In genomic region chr13:86601351-86601750, GRCh38 we compare ENCODE assay signal across 24 cellular contexts.
DNase-seq lines count a peak whose midpoint lies in the region; ATAC-seq and TF ChIP-seq lines count a peak whose summit lies in the region.
"Had no signal": no experiment of that assay in that cellular context is flagged by ENCODE, and none has a peak within 500 bp of the region (broad histone marks: within the 10 kb centered on the region; RNA-seq: fewer than 3 reads in every experiment).

No MANE protein-coding gene starts in this region.

- POLR2A ChIA-PET in MCF 10A (lab: Yijun Ruan, JAX) (no interaction called here), Panc1 (lab: Charles Lee) (no interaction called here)

- no peak for ATAC-seq in Panc1
- ATAC-seq in foreskin keratinocyte, result no peak
- ATAC-seq in HG03439 (IDR thresholded peaks at IDR 0.05; ENCODE audit: unreplicated experiment), result no peak
- ATAC-seq: activated CD8-positive, alpha-beta memory T cell treated with anti-CD3 and anti-CD28 coated beads, Interleukin-2, amount 10 ng/mL, durations not matched to agents 7 days and 5 days; GM12878; stimulated activated naive CD8-positive, alpha-beta T cell treated with anti-CD3 and anti-CD28 coated beads, Interleukin-15, amount 100 ng/mL, for 72 hours; T-cell had no signal

- no peak for TF ChIP-seq POLR2A in breast epithelium (IDR thresholded peaks at IDR 0.05)

- in situ Hi-C loops in Panc1 (cut with HindIII; ENCODE audit: low pct_unique_long_range_greater_than_20kb, low sequenced_read_pairs), result no loop called here

- no peaks in the 10 kb centered on the region for H3K9me3 Mint-ChIP-seq in MCF 10A (ENCODE audit: unreplicated experiment)

- H3K4me3 ChIP-seq in breast epithelium (no peak overlapping the region), Panc1 (ENCODE audit: low read depth in 2 of 2, low read length in 2 of 2) (no peak overlapping the region), epithelial cell of esophagus (ENCODE audit: low read length) (no peak overlapping the region)
- H3K4me3 ChIP-seq: ascending aorta, esophagus squamous epithelium, GM12878, right atrium auricular region, tibial artery had no signal

- intact Hi-C loops in MCF 10A (cut with micrococcal nuclease) (no loop called here), breast epithelium (cut with DNase I; ENCODE audit: low total_unique reads) (no loop called here), Panc1 (cut with micrococcal nuclease; ENCODE audit: unreplicated experiment) (no loop called here)

- H3K4me3 Mint-ChIP-seq in MCF 10A (ENCODE audit: unreplicated experiment), result no peak overlapping the region
- H3K4me3 Mint-ChIP-seq: activated CD8-positive, alpha-beta memory T cell treated with anti-CD3 and anti-CD28 coated beads, Interleukin-2, amount 10 ng/mL, durations not matched to agents 7 days and 5 days; activated naive CD4-positive, alpha-beta T cell treated with anti-CD3 and anti-CD28 coated beads, Interleukin-2, amount 50 U/mL, for 24 hours; stimulated activated naive CD8-positive, alpha-beta T cell treated with anti-CD3 and anti-CD28 coated beads, Interleukin-15, amount 100 ng/mL, for 72 hours; T-cell had no signal

- TF ChIP-seq CTCF in MCF 10A (IDR thresholded peaks at IDR 0.05; ENCODE audit: unreplicated experiment) (no peak), breast epithelium (IDR thresholded peaks at IDR 0.05) (no peak), Panc1 (IDR thresholded peaks at IDR 0.05) (no peak), epithelial cell of esophagus (IDR thresholded peaks at IDR 0.05; ENCODE audit: insufficient read depth, low read depth, low read length, missing control alignments) (no peak), foreskin keratinocyte (conservative IDR thresholded peaks at IDR 0.05) (no peak)

- BruUV-seq in MCF 10A (replicated peaks; lab: Mats Ljungman, UMichigan), result no TSS peak
- no TSS peak for BruUV-seq in Panc1 (replicated peaks; lab: Mats Ljungman, UMichigan)

- H3K27me3 ChIP-seq in breast epithelium (no peaks in the 10 kb centered on the region), Panc1 (ENCODE audit: control insufficient read depth, insufficient read depth, low read length) (no peaks in the 10 kb centered on the region), foreskin keratinocyte (no peaks in the 10 kb centered on the region)
- H3K27me3 ChIP-seq: ascending aorta, esophagus squamous epithelium, right atrium auricular region, tibial artery had no signal

- H3K27ac ChIP-seq in breast epithelium (no peak overlapping the region), Panc1 (ENCODE audit: low read length) (no peak overlapping the region), foreskin keratinocyte (no peak overlapping the region)
- H3K27ac ChIP-seq: ascending aorta, esophagus squamous epithelium, right atrium auricular region, tibial artery had no signal

- no peaks in the 10 kb centered on the region for H3K36me3 ChIP-seq in breast epithelium
- no peaks in the 10 kb centered on the region for H3K36me3 ChIP-seq in Panc1 (ENCODE audit: control insufficient read depth, insufficient read depth, low read length)
- H3K36me3 ChIP-seq: ascending aorta, esophagus squamous epithelium, right atrium auricular region, tibial artery had no signal

- peak; percentile 18 for DNase-seq in MCF 10A (ENCODE audit: unreplicated experiment)
- no peak for DNase-seq in breast epithelium (ENCODE audit: low spot score in 2 of 2)
- peak; percentile 17 for DNase-seq in Panc1 (ENCODE audit: low read depth, low spot score)
- DNase-seq in epithelial cell of esophagus (ENCODE audit: low read depth), result peak; percentile 37
- DNase-seq in foreskin keratinocyte, result no peak
- DNase-seq in GOT3 (lab: John Stamatoyannopoulos, UW), result no peak
- DNase-seq in activated CD4-positive, alpha-beta T cell treated with anti-CD3 and anti-CD28 coated beads for 1 hour, result no peak
- DNase-seq: 8988T; activated CD4-positive, alpha-beta T cell treated with anti-CD3 and anti-CD28 coated beads for 48 hours; activated CD8-positive, alpha-beta memory T cell treated with anti-CD3 and anti-CD28 coated beads, Interleukin-2, amount 10 ng/mL, durations not matched to agents 7 days and 5 days; effector memory CD4-positive, alpha-beta T cell; esophagus squamous epithelium; NCI-H1417 treated with DMSO at 0.1 percent for 48 hours; NCI-H526; SHP77; stimulated activated CD4-positive, alpha-beta T cell treated with anti-CD3 and anti-CD28 coated beads, Interleukin-12 subunit alpha, Interleukin-12 subunit beta, amount 100 ng/mL, for 4 hours; stimulated activated naive CD8-positive, alpha-beta T cell treated with anti-CD3 and anti-CD28 coated beads, Interleukin-15, amount 100 ng/mL, for 72 hours; T-cell; tibial artery had no signal

- CTCF ChIA-PET in MCF 10A (lab: Yijun Ruan, JAX) (no interaction called here), Panc1 (lab: Charles Lee) (no interaction called here)

- H3K4me1 ChIP-seq in breast epithelium (no peaks in the 10 kb centered on the region), Panc1 (ENCODE audit: control insufficient read depth, insufficient read depth, low read length) (peaks cover 3% of the 10 kb centered on the region), foreskin keratinocyte (no peaks in the 10 kb centered on the region)
- H3K4me1 ChIP-seq: ascending aorta, esophagus squamous epithelium, right atrium auricular region, tibial artery had no signal

- H3K36me3 Mint-ChIP-seq in MCF 10A (ENCODE audit: insufficient read depth, unreplicated experiment), result no peaks in the 10 kb centered on the region
- H3K36me3 Mint-ChIP-seq: activated CD8-positive, alpha-beta memory T cell treated with anti-CD3 and anti-CD28 coated beads, Interleukin-2, amount 10 ng/mL, durations not matched to agents 7 days and 5 days; activated naive CD4-positive, alpha-beta T cell treated with anti-CD3 and anti-CD28 coated beads, Interleukin-2, amount 50 U/mL, for 24 hours; T-cell had no signal

- H3K9me3 ChIP-seq in breast epithelium (no peaks in the 10 kb centered on the region), Panc1 (ENCODE audit: control insufficient read depth, insufficient read depth, low read depth, low read length) (no peaks in the 10 kb centered on the region)
- H3K9me3 ChIP-seq: ascending aorta, esophagus squamous epithelium, right atrium auricular region, tibial artery had no signal

- H3K27ac Mint-ChIP-seq in MCF 10A (ENCODE audit: low read depth, unreplicated experiment), result no peak overlapping the region
- H3K27ac Mint-ChIP-seq: activated CD8-positive, alpha-beta memory T cell treated with anti-CD3 and anti-CD28 coated beads, Interleukin-2, amount 10 ng/mL, durations not matched to agents 7 days and 5 days; activated naive CD4-positive, alpha-beta T cell treated with anti-CD3 and anti-CD28 coated beads, Interleukin-2, amount 50 U/mL, for 24 hours; stimulated activated naive CD8-positive, alpha-beta T cell treated with anti-CD3 and anti-CD28 coated beads, Interleukin-15, amount 100 ng/mL, for 72 hours; T-cell had no signal

- no peaks in the 10 kb centered on the region for H3K27me3 Mint-ChIP-seq in MCF 10A (ENCODE audit: insufficient read depth, unreplicated experiment)
- H3K27me3 Mint-ChIP-seq: activated CD8-positive, alpha-beta memory T cell treated with anti-CD3 and anti-CD28 coated beads, Interleukin-2, amount 10 ng/mL, durations not matched to agents 7 days and 5 days; activated naive CD4-positive, alpha-beta T cell treated with anti-CD3 and anti-CD28 coated beads, Interleukin-2, amount 50 U/mL, for 24 hours; stimulated activated naive CD8-positive, alpha-beta T cell treated with anti-CD3 and anti-CD28 coated beads, Interleukin-15, amount 100 ng/mL, for 72 hours; T-cell had no signal

- peaks cover 6% of the 10 kb centered on the region for H3K4me1 Mint-ChIP-seq in MCF 10A (ENCODE audit: insufficient read depth, unreplicated experiment)
- H3K4me1 Mint-ChIP-seq: activated CD8-positive, alpha-beta memory T cell treated with anti-CD3 and anti-CD28 coated beads, Interleukin-2, amount 10 ng/mL, durations not matched to agents 7 days and 5 days; activated naive CD4-positive, alpha-beta T cell treated with anti-CD3 and anti-CD28 coated beads, Interleukin-2, amount 50 U/mL, for 24 hours; stimulated activated naive CD8-positive, alpha-beta T cell treated with anti-CD3 and anti-CD28 coated beads, Interleukin-15, amount 100 ng/mL, for 72 hours; T-cell had no signal

Comparison
In these comparisons a context has a peak if more than half of its experiments do, and no peak if none do; other contexts are left out.
1. DNase-seq: peak in MCF 10A (single experiment), Panc1 (single experiment) and epithelial cell of esophagus (single experiment); none in breast epithelium (0 of 2), foreskin keratinocyte (0 of 2), GOT3 (single experiment) and activated CD4-positive, alpha-beta T cell treated with anti-CD3 and anti-CD28 coated beads for 1 hour (single experiment).